ENCODE assay signal across 30 cellular contexts in genomic region chr9:107586493-107586892, GRCh38.
DNase-seq lines count a peak whose midpoint lies in the region; ATAC-seq, FAIRE-seq and TF ChIP-seq lines count a peak whose summit lies in the region.
"Had no signal": no experiment of that assay in that cellular context is flagged by ENCODE, and none has a peak within 500 bp of the region (broad histone marks: within the 10 kb centered on the region; RNA-seq: fewer than 3 reads in every experiment).

No MANE protein-coding gene starts in this region.

- H3K36me3 ChIP-seq in small intestine (ENCODE audit: control insufficient read depth in 2 of 2, insufficient read depth in 2 of 2, low read length in 2 of 2) = no peaks in the 10 kb centered on the region
- H3K36me3 ChIP-seq: brain microvascular endothelial cell, prostate gland, SJCRH30, suprapubic skin had no signal

- no peak for FAIRE-seq in small intestine (lab: Jason Lieb, UNC)
- FAIRE-seq: D721Med, HTR-8/SVneo, keratinocyte, urothelium cell line had no signal

- H3K27ac ChIP-seq in foreskin keratinocyte = no peak overlapping the region
- H3K27ac ChIP-seq in small intestine (ENCODE audit: low read depth in 1 of 2, low read length in 1 of 2) = peak overlapping the region; percentile 18 to 70
- H3K27ac ChIP-seq: brain microvascular endothelial cell, C4-2B, prostate gland, SJCRH30 had no signal

- 53 to 72% (median 53%) methylated on average over 3 of the region's 3 CpGs for WGBS in small intestine, 3 donors

- DNase-seq in NCI-H1105 (lab: John Stamatoyannopoulos, UW) = peak; percentile 14
- DNase-seq in NCI-H1105 treated with DMSO at 0.1 percent for 48 hours (lab: John Stamatoyannopoulos, UW) = no peak
- DNase-seq in NCI-H226 = peak; percentile 49
- no peak for DNase-seq in foreskin keratinocyte
- DNase-seq in small intestine = peak; percentile 49
- no peak for DNase-seq in NCI-H2081 (lab: John Stamatoyannopoulos, UW)
- DNase-seq: 8988T; activated CD4-positive, alpha-beta T cell treated with anti-CD3 and anti-CD28 coated beads for 4 hours; amygdala; brain microvascular endothelial cell; effector memory CD4-positive, alpha-beta T cell; EL; midbrain; natural killer cell; NCI-H1092 treated with DMSO at 0.1 percent for 48 hours; NCI-H2029; nucleus accumbens; SJCRH30; stimulated activated CD4-positive, alpha-beta T cell treated with anti-CD3 and anti-CD28 coated beads, Interleukin-15, amount 100 ng/mL, for 24 hours; SW 1271 had no signal

- H3K4me1 ChIP-seq in foreskin keratinocyte (no peaks in the 10 kb centered on the region), small intestine (ENCODE audit: control insufficient read depth in 2 of 2, insufficient read depth in 1 of 2, low read depth in 1 of 2, low read length in 1 of 2) (peaks cover 3 to 10% of the 10 kb centered on the region in 2 donors)
- H3K4me1 ChIP-seq: prostate gland, SJCRH30 had no signal

- H3K9me3 ChIP-seq in small intestine (ENCODE audit: control insufficient read depth, low read depth) = no peaks in the 10 kb centered on the region
- H3K9me3 ChIP-seq: prostate gland, SJCRH30, suprapubic skin had no signal

- TF ChIP-seq CTCF in foreskin keratinocyte (conservative IDR thresholded peaks at IDR 0.05) = no peak

- no peak overlapping the region for H3K4me3 ChIP-seq in small intestine (ENCODE audit: low read depth in 1 of 2, low read length in 2 of 2)
- H3K4me3 ChIP-seq: prostate gland, SJCRH30, suprapubic skin had no signal

- H3K27me3 ChIP-seq in foreskin keratinocyte (peaks cover 3% of the 10 kb centered on the region), small intestine (ENCODE audit: control insufficient read depth in 2 of 2, insufficient read depth in 2 of 2, low read length in 2 of 2) (no peaks in the 10 kb centered on the region)
- H3K27me3 ChIP-seq: brain microvascular endothelial cell, SJCRH30, suprapubic skin had no signal

- ATAC-seq in foreskin keratinocyte = peak; percentile 24
- no peak for ATAC-seq in HG03139 (IDR thresholded peaks at IDR 0.05; ENCODE audit: unreplicated experiment)
- no peak for ATAC-seq in GM18909 (IDR thresholded peaks at IDR 0.05; ENCODE audit: poor library complexity, unreplicated experiment)
- ATAC-seq: natural killer cell; stimulated activated memory B cell treated with anti-CD40 and anti-IgM and Interleukin-4, amounts not matched to agents 10 μg/mL and 1 μg/mL and 100 μg/mL, for 72 hours had no signal

Comparison
In these comparisons a context has a peak if more than half of its experiments do, and no peak if none do; other contexts are left out.
1. DNase-seq: peak in NCI-H1105 (single experiment), NCI-H226 (single experiment) and small intestine (single experiment); none in NCI-H1105 treated with DMSO at 0.1 percent for 48 hours (single experiment), foreskin keratinocyte (0 of 2) and NCI-H2081 (0 of 2).